14 cellular contexts compared by ENCODE assay signal in the genomic region with DNA sequence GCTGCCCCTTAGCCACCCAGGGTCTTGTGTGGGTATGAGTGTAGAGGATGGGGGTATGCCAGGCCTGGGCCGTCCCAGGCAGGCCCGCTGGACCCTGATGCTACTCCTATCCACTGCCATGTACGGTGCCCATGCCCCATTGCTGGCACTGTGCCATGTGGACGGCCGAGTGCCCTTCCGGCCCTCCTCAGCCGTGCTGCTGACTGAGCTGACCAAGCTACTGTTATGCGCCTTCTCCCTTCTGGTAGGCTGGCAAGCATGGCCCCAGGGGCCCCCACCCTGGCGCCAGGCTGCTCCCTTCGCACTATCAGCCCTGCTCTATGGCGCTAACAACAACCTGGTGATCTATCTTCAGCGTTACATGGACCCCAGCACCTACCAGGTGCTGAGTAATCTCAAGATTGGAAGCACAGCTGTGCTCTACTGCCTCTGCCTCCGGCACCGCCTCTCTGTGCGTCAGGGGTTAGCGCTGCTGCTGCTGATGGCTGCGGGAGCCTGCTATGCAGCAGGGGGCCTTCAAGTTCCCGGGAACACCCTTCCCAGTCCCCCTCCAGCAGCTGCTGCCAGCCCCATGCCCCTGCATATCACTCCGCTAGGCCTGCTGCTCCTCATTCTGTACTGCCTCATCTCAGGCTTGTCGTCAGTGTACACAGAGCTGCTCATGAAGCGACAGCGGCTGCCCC. TPM values are rescaled to one million over a fixed set of nuclear protein-coding genes. Genes with fewer than 3 reads are reported as not detected.
DNase-seq lines count a peak whose midpoint lies in the region; ATAC-seq and TF ChIP-seq lines count a peak whose summit lies in the region.
"Had no signal": no experiment of that assay in that cellular context is flagged by ENCODE, and none has a peak within 500 bp of the region (broad histone marks: within the 10 kb centered on the region; RNA-seq: fewer than 3 reads in every experiment).

No MANE protein-coding gene starts in this region.

- BruUV-seq in Calu3 (replicated peaks; lab: Mats Ljungman, UMichigan) (no TSS peak), PC-9 (replicated peaks; lab: Mats Ljungman, UMichigan) (no TSS peak)

- H3F3A ChIP-seq in PC-9 (ENCODE audit: insufficient read depth, low read depth) = no peaks in the 10 kb centered on the region

- no peak overlapping the region for H2AFZ ChIP-seq in PC-9

- peaks cover 0 to 78% (median 49%) of the 10 kb centered on the region in 4 donors for H3K4me1 Mint-ChIP-seq in CD4-positive, CD25-positive, alpha-beta regulatory T cell
- H3K4me1 Mint-ChIP-seq in Calu3 (ENCODE audit: low read depth, unreplicated experiment) = peaks cover 16% of the 10 kb centered on the region
- peaks cover 61% of the 10 kb centered on the region for H3K4me1 Mint-ChIP-seq in activated naive CD8-positive, alpha-beta T cell (ENCODE audit: low read depth)
- H3K4me1 Mint-ChIP-seq in natural killer cell = peaks cover 57 to 71% of the 10 kb centered on the region in 2 donors

- intact Hi-C loops in Calu3 (cut with micrococcal nuclease; ENCODE audit: unreplicated experiment) = no loop called here
- intact Hi-C loops in natural killer cell (cut with micrococcal nuclease) = no loop called here
- intact Hi-C loops in PC-9 (cut with micrococcal nuclease; ENCODE audit: unreplicated experiment) = no loop called here

- H3K27ac ChIP-seq in CD4-positive, CD25-positive, alpha-beta regulatory T cell (ENCODE audit: insufficient read depth, low read length, poor library complexity, severe bottlenecking) = no peak overlapping the region
- H3K27ac ChIP-seq in PC-9 = no peak overlapping the region

- H3K36me3 ChIP-seq in CD4-positive, CD25-positive, alpha-beta regulatory T cell (ENCODE audit: control insufficient read depth, insufficient read depth, low read length) = peaks cover 26% of the 10 kb centered on the region
- no peaks in the 10 kb centered on the region for H3K36me3 ChIP-seq in PC-9 (ENCODE audit: low read depth)

- peaks cover 0 to 3% (median 0%) of the 10 kb centered on the region in 7 donors for H3K9me3 Mint-ChIP-seq in CD4-positive, CD25-positive, alpha-beta regulatory T cell
- H3K9me3 Mint-ChIP-seq in Calu3 (ENCODE audit: low read depth, unreplicated experiment) = no peaks in the 10 kb centered on the region
- no peaks in the 10 kb centered on the region for H3K9me3 Mint-ChIP-seq in activated naive CD8-positive, alpha-beta T cell (ENCODE audit: low read depth)
- no peaks in the 10 kb centered on the region for H3K9me3 Mint-ChIP-seq in natural killer cell

- DNase-seq in CD4-positive, CD25-positive, alpha-beta regulatory T cell = no peak
- DNase-seq in Calu3 = no peak
- no peak for DNase-seq in natural killer cell
- no peak for DNase-seq in PC-9
- DNase-seq: activated CD4-positive, CD25-positive, alpha-beta regulatory T cell treated with anti-CD3 and anti-CD28 coated beads, Interleukin-2, amount 50 U/mL, for 72 hours; glutamatergic neuron; islet precursor cell; mucosa of descending colon; NCI-H146; NCI-H510A; PC-3 had no signal

- H3K9me2 ChIP-seq in PC-9 (ENCODE audit: insufficient read depth) = no peaks in the 10 kb centered on the region

- H3K36me3 Mint-ChIP-seq in CD4-positive, CD25-positive, alpha-beta regulatory T cell = peaks cover 35% of the 10 kb centered on the region
- H3K36me3 Mint-ChIP-seq in Calu3 (ENCODE audit: insufficient read depth, unreplicated experiment) = peaks cover 31% of the 10 kb centered on the region
- peaks cover 5% of the 10 kb centered on the region for H3K36me3 Mint-ChIP-seq in activated naive CD8-positive, alpha-beta T cell
- H3K36me3 Mint-ChIP-seq in natural killer cell = no peaks in the 10 kb centered on the region

- TF ChIP-seq CTCF in Calu3 (IDR thresholded peaks at IDR 0.05; ENCODE audit: unreplicated experiment) = no peak
- no peak for TF ChIP-seq CTCF in natural killer cell (IDR thresholded peaks at IDR 0.05)
- no peak for TF ChIP-seq CTCF in PC-9 (conservative IDR thresholded peaks at IDR 0.05)

- no peaks in the 10 kb centered on the region for H4K20me1 ChIP-seq in PC-9 (ENCODE audit: insufficient read depth)

- CTCF ChIA-PET in Calu3 (lab: Charles Lee) = no interaction called here
- CTCF ChIA-PET in PC-9 (lab: Charles Lee) = no interaction called here

- no peak for ATAC-seq in CD4-positive, CD25-positive, alpha-beta regulatory T cell (ENCODE audit: low read depth in 2 of 2)
- ATAC-seq in natural killer cell = no peak
- ATAC-seq in GM18907 (IDR thresholded peaks at IDR 0.05; ENCODE audit: unreplicated experiment) = no peak
- no peak for ATAC-seq in GM21447 (IDR thresholded peaks at IDR 0.05; ENCODE audit: unreplicated experiment)
- ATAC-seq: mucosa of descending colon, PC-3 had no signal

- no peak overlapping the region for H3K4me2 ChIP-seq in PC-9

- no peaks in the 10 kb centered on the region for H3K9me3 ChIP-seq in CD4-positive, CD25-positive, alpha-beta regulatory T cell (ENCODE audit: control insufficient read depth in 2 of 2, low read length in 2 of 2)
- H3K9me3 ChIP-seq in PC-9 (ENCODE audit: insufficient read depth, low read depth) = no peaks in the 10 kb centered on the region
- H3K9me3 ChIP-seq: mucosa of descending colon had no signal

- no peak overlapping the region for H3K4me3 ChIP-seq in CD4-positive, CD25-positive, alpha-beta regulatory T cell (ENCODE audit: low read depth, low read length)
- H3K4me3 ChIP-seq in PC-9 = no peak overlapping the region
- H3K4me3 ChIP-seq: mucosa of descending colon had no signal

- H3K4me1 ChIP-seq in CD4-positive, CD25-positive, alpha-beta regulatory T cell (ENCODE audit: control insufficient read depth, insufficient read depth, low read length, poor library complexity, severe bottlenecking) = peaks cover 38% of the 10 kb centered on the region
- H3K4me1 ChIP-seq in PC-9 (replicated peaks; ENCODE audit: insufficient read depth) = peaks cover 14% of the 10 kb centered on the region

- POLR2A ChIA-PET in PC-9 (lab: Charles Lee; ENCODE audit: unreplicated experiment) = no interaction called here

- peaks cover 21% of the 10 kb centered on the region for H3K79me2 ChIP-seq in PC-9 (ENCODE audit: low read depth)

- H3K4me3 Mint-ChIP-seq in CD4-positive, CD25-positive, alpha-beta regulatory T cell = peak overlapping the region; percentile 26 to 86 (median 62)
- H3K4me3 Mint-ChIP-seq in Calu3 (ENCODE audit: low read depth, unreplicated experiment) = peak overlapping the region; percentile 4
- H3K4me3 Mint-ChIP-seq in activated naive CD8-positive, alpha-beta T cell = peak overlapping the region; percentile 21
- H3K4me3 Mint-ChIP-seq in natural killer cell = peak overlapping the region; percentile 31

- H3K27ac Mint-ChIP-seq in CD4-positive, CD25-positive, alpha-beta regulatory T cell = peak overlapping the region in 2 of 3 donors; percentile 76 to 88
- H3K27ac Mint-ChIP-seq in Calu3 (ENCODE audit: unreplicated experiment) (no peak overlapping the region), natural killer cell (peak overlapping the region; percentile 96 to 98)
- peak overlapping the region; percentile 29 for H3K27ac Mint-ChIP-seq in activated naive CD8-positive, alpha-beta T cell

- no peaks in the 10 kb centered on the region for H3K27me3 Mint-ChIP-seq in CD4-positive, CD25-positive, alpha-beta regulatory T cell
- no peaks in the 10 kb centered on the region for H3K27me3 Mint-ChIP-seq in Calu3 (ENCODE audit: unreplicated experiment)
- no peaks in the 10 kb centered on the region for H3K27me3 Mint-ChIP-seq in activated naive CD8-positive, alpha-beta T cell
- no peaks in the 10 kb centered on the region for H3K27me3 Mint-ChIP-seq in natural killer cell (ENCODE audit: low read depth in 2 of 2)

- no peaks in the 10 kb centered on the region for H3K27me3 ChIP-seq in CD4-positive, CD25-positive, alpha-beta regulatory T cell (ENCODE audit: control insufficient read depth, insufficient read depth, low read length)
- H3K27me3 ChIP-seq in PC-9 (ENCODE audit: insufficient read depth, low read depth) = no peaks in the 10 kb centered on the region

RNA-seq across cellular contexts. Expression of gene SLC35A4, which starts 2.6 kb away (rescaled TPM):
- total RNA-seq in CD4-positive, CD25-positive, alpha-beta regulatory T cell = 35.0 TPM
- polyA plus RNA-seq in CD4-positive, CD25-positive, alpha-beta regulatory T cell = 10 to 100 TPM; 69.3 to 89.5 (median 78.0) TPM
- total RNA-seq in Calu3 (2022) (80.6 and 93.6 TPM in 2 replicates), natural killer cell (10 to 100 TPM; 63.1 to 76.1 (median 72.3) TPM), PC-9 (2021) (44.2 and 66.2 TPM in 2 replicates)

RNA-seq across cellular contexts. Expression of gene APBB3, which starts 2.9 kb away (rescaled TPM):
- total RNA-seq in CD4-positive, CD25-positive, alpha-beta regulatory T cell = 50.8 TPM
- 1 to 10 TPM; 3.4 to 5.2 (median 4.0) TPM for polyA plus RNA-seq in CD4-positive, CD25-positive, alpha-beta regulatory T cell
- total RNA-seq in Calu3 (2022) (15.1 and 15.7 TPM in 2 replicates), natural killer cell (10 to 100 TPM; 44.0 to 44.9 (median 44.4) TPM), PC-9 (2021) (23.4 and 26.0 TPM in 2 replicates)

RNA-seq across cellular contexts. Expression of gene SRA1, which starts 10.0 kb away (rescaled TPM):
- 38.9 TPM for total RNA-seq in CD4-positive, CD25-positive, alpha-beta regulatory T cell
- polyA plus RNA-seq in CD4-positive, CD25-positive, alpha-beta regulatory T cell = 10 to 100 TPM; 36.6 to 44.3 (median 38.4) TPM
- total RNA-seq in Calu3 (2022) (29.5 and 33.0 TPM in 2 replicates), natural killer cell (10 to 100 TPM; 42.2 to 66.4 (median 59.4) TPM), PC-9 (2021) (30.5 and 36.1 TPM in 2 replicates)

RNA-seq across cellular contexts. Expression of gene EIF4EBP3, which starts 19.8 kb away (rescaled TPM):
- 11.8 TPM for total RNA-seq in CD4-positive, CD25-positive, alpha-beta regulatory T cell
- 10 to 100 TPM; 28.4 to 44.7 (median 40.5) TPM for polyA plus RNA-seq in CD4-positive, CD25-positive, alpha-beta regulatory T cell
- total RNA-seq in Calu3 (2022) = 14.1 and 18.8 TPM in 2 replicates
- total RNA-seq in natural killer cell = 1 to 10 TPM; 5.8 to 9.4 (median 6.0) TPM
- 4.8 and 5.6 TPM in 2 replicates for total RNA-seq in PC-9 (2021)
- total RNA-seq: PC-3 had no signal

Comparison
In these comparisons a context has a peak if more than half of its experiments do, and no peak if none do; other contexts are left out.
1. H3K4me3 Mint-ChIP-seq: peak in every context shown above with its lines; median percentile 62 in CD4-positive, CD25-positive, alpha-beta regulatory T cell; 31 in natural killer cell; 21 in activated naive CD8-positive, alpha-beta T cell; 4 in Calu3.